Comparison of ENCODE assay signal across 2 cellular contexts in genomic region chr5:139245637-139246335, GRCh38.
TF ChIP-seq lines count a peak whose summit lies in the region.

No MANE protein-coding gene starts in this region.

TF ChIP-seq in HCT116, 20 proteins besides CTCF, POLR2A, EP300 and RAD21:
- TF ChIP-seq REST (IDR thresholded peaks at IDR 0.05; ENCODE audit: low read depth) (no peak), SIN3A (IDR thresholded peaks at IDR 0.05; ENCODE audit: low read depth) (no peak), EZH2 (IDR thresholded peaks at IDR 0.05) (no peak), ZNF274 (IDR thresholded peaks at IDR 0.05; ENCODE audit: low read depth, low read length) (no peak), TCF7L2 (IDR thresholded peaks at IDR 0.05; ENCODE audit: borderline replicate concordance, extremely low read depth, insufficient read depth, insufficient read length) (no peak)

TF ChIP-seq in GM12878, 131 proteins besides CTCF, POLR2A, EP300 and RAD21:
- no peak for TF ChIP-seq PML (IDR thresholded peaks at IDR 0.05; ENCODE audit: low read length)
- TF ChIP-seq FOXM1 (IDR thresholded peaks at IDR 0.05; ENCODE audit: low read depth, low read length), result no peak
- TF ChIP-seq SUZ12 (IDR thresholded peaks at IDR 0.05; ENCODE audit: unreplicated experiment), result no peak
- TF ChIP-seq JUNB (IDR thresholded peaks at IDR 0.05), result no peak
- TF ChIP-seq YY1 (IDR thresholded peaks at IDR 0.05; ENCODE audit: low read depth, low read length), result no peak
- no peak for TF ChIP-seq ZZZ3 (IDR thresholded peaks at IDR 0.05; ENCODE audit: control insufficient read depth, insufficient read length, low read depth)
- TF ChIP-seq, protein P1, sequence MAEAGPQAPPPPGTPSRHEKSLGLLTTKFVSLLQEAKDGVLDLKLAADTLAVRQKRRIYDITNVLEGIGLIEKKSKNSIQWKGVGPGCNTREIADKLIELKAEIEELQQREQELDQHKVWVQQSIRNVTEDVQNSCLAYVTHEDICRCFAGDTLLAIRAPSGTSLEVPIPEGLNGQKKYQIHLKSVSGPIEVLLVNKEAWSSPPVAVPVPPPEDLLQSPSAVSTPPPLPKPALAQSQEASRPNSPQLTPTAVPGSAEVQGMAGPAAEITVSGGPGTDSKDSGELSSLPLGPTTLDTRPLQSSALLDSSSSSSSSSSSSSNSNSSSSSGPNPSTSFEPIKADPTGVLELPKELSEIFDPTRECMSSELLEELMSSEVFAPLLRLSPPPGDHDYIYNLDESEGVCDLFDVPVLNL (IDR thresholded peaks at IDR 0.05; ENCODE audit: low read depth, low read length), result no peak
- no peak for TF ChIP-seq MEF2B (IDR thresholded peaks at IDR 0.05; ENCODE audit: partially characterized antibody, poor library complexity, severe bottlenecking)
- TF ChIP-seq NFXL1 (IDR thresholded peaks at IDR 0.05; ENCODE audit: borderline replicate concordance), result no peak
- no peak for TF ChIP-seq CBX5 (IDR thresholded peaks at IDR 0.05; ENCODE audit: low read depth)
